In genomic region chr18:79681484-79682387, GRCh38 we compare ENCODE assay signal across 9 cellular contexts. TPM values are rescaled to one million over a fixed set of nuclear protein-coding genes. Genes with fewer than 3 reads are reported as not detected.
DNase-seq lines count a peak whose midpoint lies in the region; ATAC-seq and TF ChIP-seq lines count a peak whose summit lies in the region.
"Had no signal": no experiment of that assay in that cellular context is flagged by ENCODE, and none has a peak within 500 bp of the region (broad histone marks: within the 10 kb centered on the region; RNA-seq: fewer than 3 reads in every experiment).

No MANE protein-coding gene starts in this region.

- peaks cover 20% of the 10 kb centered on the region for H3K4me1 ChIP-seq in HEK293 (ENCODE audit: control insufficient read depth, insufficient read depth, low read length)

- POLR2A ChIA-PET in HEK293 (lab: Yijun Ruan, JAX) (no interaction called here), WTC11 (lab: Charles Lee) (no interaction called here)

- no peaks in the 10 kb centered on the region for H3K9me3 ChIP-seq in HEK293 (ENCODE audit: control insufficient read depth, insufficient read depth, low read depth, low read length)

- no peaks in the 10 kb centered on the region for H3K27me3 ChIP-seq in H7 (ENCODE audit: control insufficient read depth, insufficient read depth, low read length)

- H3K27ac ChIP-seq in HEK293 (ENCODE audit: extremely low read depth, low read depth, low read length) = no peak overlapping the region

- DNase-seq in WTC11 (ENCODE audit: low spot score) = no peak
- peak; percentile 55 for DNase-seq in effector CD4-positive, alpha-beta T cell
- DNase-seq in stimulated activated CD4-positive, alpha-beta T cell treated with anti-CD3 and anti-CD28 coated beads, Interleukin-15, amount 100 ng/mL, for 48 hours (ENCODE audit: low read depth in 2 of 2) = peak; percentile 54 to 71
- DNase-seq in COR-L47 (lab: John Stamatoyannopoulos, UW) = no peak
- no peak for DNase-seq in DMS53 treated with DMSO at 0.1 percent for 48 hours (lab: John Stamatoyannopoulos, UW; ENCODE audit: unreplicated experiment)
- DNase-seq in H7 = no peak
- DNase-seq: SW 1271 had no signal

- H3K4me3 Mint-ChIP-seq in WTC11 = peak overlapping the region; percentile 80

- H3K9me3 Mint-ChIP-seq in WTC11 = no peaks in the 10 kb centered on the region

- TF ChIP-seq CTCF in HEK293 (tag by site-specific recombination; IDR thresholded peaks at IDR 0.05) (no peak), WTC11 (IDR thresholded peaks at IDR 0.05) (no peak)

- CTCF ChIA-PET in HEK293 (lab: Yijun Ruan, JAX) (interaction anchor here (0.7 kb wide), 1 partner anchor 300 kb away, joined by 4 read pairs; no protein-coding TSS in a partner anchor), WTC11 (lab: Charles Lee) (no interaction called here)

- H3K4me1 Mint-ChIP-seq in WTC11 = peaks cover 30% of the 10 kb centered on the region

- H3K27me3 Mint-ChIP-seq in WTC11 (ENCODE audit: low read depth) = no peaks in the 10 kb centered on the region

- no peak for ATAC-seq in WTC11
- no peak for ATAC-seq in HG03196 (IDR thresholded peaks at IDR 0.05; ENCODE audit: unreplicated experiment)

- H3K36me3 ChIP-seq in HEK293 (ENCODE audit: control insufficient read depth in 2 of 2, insufficient read depth in 1 of 2, low read length in 2 of 2) (peaks cover 0 to 9% of the 10 kb centered on the region in 2 experiments; a peak in 1 of 3 replicates), H7 (replicated peaks; ENCODE audit: control insufficient read depth, insufficient read depth, low read length) (no peaks in the 10 kb centered on the region)

- H3K36me3 Mint-ChIP-seq in WTC11 = peaks cover 5% of the 10 kb centered on the region

- H3K27ac Mint-ChIP-seq in WTC11 = no peak overlapping the region; the same call in 1 of the 2 replicates

- H3K4me3 ChIP-seq in HEK293 (ENCODE audit: low read depth, low read length) = no peak overlapping the region
- no peak overlapping the region for H3K4me3 ChIP-seq in H7 (ENCODE audit: insufficient read depth, low read depth, low read length)

TF ChIP-seq in HEK293, 187 proteins besides CTCF, POLR2A, EP300 and RAD21 (continues in another document):
- TF ChIP-seq ATF2 (tag by site-specific recombination; IDR thresholded peaks at IDR 0.05; ENCODE audit: low read depth) = peak; percentile 84
- 0 out of 2 replicates have a peak, but pooled peaks have one; percentile 49 for TF ChIP-seq ZNF629 (tag by site-specific recombination; IDR thresholded peaks at IDR 0.05)
- TF ChIP-seq ZNF560 (tag by site-specific recombination; IDR thresholded peaks at IDR 0.05; ENCODE audit: borderline replicate concordance) = no peak
- no peak for TF ChIP-seq REST (tag by site-specific recombination; IDR thresholded peaks at IDR 0.05)
- peak; percentile 47 for TF ChIP-seq GLIS1 (tag by site-specific recombination; IDR thresholded peaks at IDR 0.05)
- TF ChIP-seq EGR2 (tag by site-specific recombination; IDR thresholded peaks at IDR 0.05; ENCODE audit: low read depth) = peak; percentile 90
- TF ChIP-seq GLIS2 (tag by site-specific recombination; IDR thresholded peaks at IDR 0.05) = no peak
- TF ChIP-seq KLF1 (tag by site-specific recombination; IDR thresholded peaks at IDR 0.05) = peak; percentile 22; the same call in 1 of the 2 replicates
- 0 out of 2 replicates have a peak, but pooled peaks have one; percentile 13 for TF ChIP-seq ZNF600 (tag by site-specific recombination; IDR thresholded peaks at IDR 0.05)
- peak; percentile 26; the same call in 1 of the 2 replicates for TF ChIP-seq SP2 (tag by site-specific recombination; IDR thresholded peaks at IDR 0.05)

TF ChIP-seq in WTC11, 78 proteins besides CTCF, POLR2A, EP300 and RAD21 (continues in another document):
- TF ChIP-seq USF1 (CRISPR knock-in tag; IDR thresholded peaks at IDR 0.05) (no peak), FOXJ3 (CRISPR knock-in tag; IDR thresholded peaks at IDR 0.05; ENCODE audit: borderline replicate concordance) (no peak), NFATC4 (CRISPR knock-in tag; IDR thresholded peaks at IDR 0.05) (no peak), NR2C2 (CRISPR knock-in tag; IDR thresholded peaks at IDR 0.05) (no peak), FOXK1 (CRISPR knock-in tag; IDR thresholded peaks at IDR 0.05) (no peak), NR1H2 (CRISPR knock-in tag; IDR thresholded peaks at IDR 0.05) (no peak), EMX1 (CRISPR knock-in tag; IDR thresholded peaks at IDR 0.05) (no peak), E2F1 (CRISPR knock-in tag; IDR thresholded peaks at IDR 0.05) (no peak), ARID4B (CRISPR knock-in tag; IDR thresholded peaks at IDR 0.05; ENCODE audit: borderline replicate concordance) (no peak), E2F5 (CRISPR knock-in tag; IDR thresholded peaks at IDR 0.05) (no peak), HMGXB4 (CRISPR knock-in tag; IDR thresholded peaks at IDR 0.05) (no peak)

RNA-seq across cellular contexts. Expression of gene CTDP1, which starts 2.1 kb away (rescaled TPM):
- total RNA-seq in WTC11 (2021) = 33.3 to 39.7 TPM (median 34.5 TPM) in 3 replicates
- total RNA-seq in H7 (2014; rRNA removed; shearing (Covaris generic)) = 38.9 and 39.1 TPM in 2 replicates

Comparison
In these comparisons a context has a peak if more than half of its experiments do, and no peak if none do; other contexts are left out.
1. DNase-seq: peak in effector CD4-positive, alpha-beta T cell (single experiment) and stimulated activated CD4-positive, alpha-beta T cell treated with anti-CD3 and anti-CD28 coated beads, Interleukin-15, amount 100 ng/mL, for 48 hours (2 of 2); none in WTC11 (single experiment), COR-L47 (single experiment), DMS53 treated with DMSO at 0.1 percent for 48 hours (single experiment) and H7 (single experiment).
2. Of the 8 proteins assayed by ChIP-seq in both HEK293 and WTC11: peak only in HEK293: ATF2 and ZBTB21; only in WTC11: none; in both: none; in neither: 6.